19 cellular contexts compared by ENCODE assay signal in genomic region chr3:52422669-52423068, GRCh38. TPM values are rescaled to one million over a fixed set of nuclear protein-coding genes. Genes with fewer than 3 reads are reported as not detected.
"Had no signal": no experiment of that assay in that cellular context is flagged by ENCODE, and none has a peak within 500 bp of the region (broad histone marks: within the 10 kb centered on the region; RNA-seq: fewer than 3 reads in every experiment).

No MANE protein-coding gene starts in this region.

- H3K27me3 Mint-ChIP-seq: stimulated activated memory B cell treated with anti-CD40 and anti-IgM and Interleukin-4, amounts not matched to agents 10 μg/mL and 1 μg/mL and 100 μg/mL, for 72 hours; stimulated activated naive CD8-positive, alpha-beta T cell treated with anti-CD3 and anti-CD28 coated beads, Interleukin-15, Interleukin-2, amounts not matched to agents 100 ng/mL and 50 ng/mL, for 24 hours had no signal

- H3K4me1 ChIP-seq: testis, tibial nerve had no signal

- H3K4me3 Mint-ChIP-seq: stimulated activated memory B cell treated with anti-CD40 and anti-IgM and Interleukin-4, amounts not matched to agents 10 μg/mL and 1 μg/mL and 100 μg/mL, for 72 hours; stimulated activated naive CD8-positive, alpha-beta T cell treated with anti-CD3 and anti-CD28 coated beads, Interleukin-15, Interleukin-2, amounts not matched to agents 100 ng/mL and 50 ng/mL, for 24 hours had no signal

- H3K36me3 ChIP-seq: ovary had no signal

- H3K4me3 ChIP-seq: coronary artery, hepatocyte, lung, ovary, testis, tibial nerve had no signal

- H3K27ac ChIP-seq: coronary artery, hepatocyte, ovary, testis, tibial nerve had no signal

- H3K4me1 Mint-ChIP-seq: stimulated activated memory B cell treated with anti-CD40 and anti-IgM and Interleukin-4, amounts not matched to agents 10 μg/mL and 1 μg/mL and 100 μg/mL, for 72 hours had no signal

- H3K27me3 ChIP-seq: hepatocyte, ovary, testis, tibial nerve had no signal

- H3K27ac Mint-ChIP-seq: progenitor cell of endocrine pancreas; stimulated activated memory B cell treated with anti-CD40 and anti-IgM and Interleukin-4, amounts not matched to agents 10 μg/mL and 1 μg/mL and 100 μg/mL, for 72 hours; stimulated activated naive CD8-positive, alpha-beta T cell treated with anti-CD3 and anti-CD28 coated beads, Interleukin-15, Interleukin-2, amounts not matched to agents 100 ng/mL and 50 ng/mL, for 24 hours had no signal

- DNase-seq: effector CD4-positive, alpha-beta T cell; foreskin melanocyte; left colon; left ventricle myocardium superior; mesenchymal stem cell; midbrain; stimulated activated CD4-positive, alpha-beta T cell treated with anti-CD3 and anti-CD28 coated beads, Interleukin-15, amount 100 ng/mL, for 24 hours; stimulated activated CD4-positive, alpha-beta T cell treated with anti-CD3 and anti-CD28 coated beads, Interleukin-1b, Interleukin-23, amount 100 ng/mL, for 48 hours; stimulated activated CD4-positive, alpha-beta T cell treated with anti-CD3 and anti-CD28 coated beads, Interleukin-4, amount 100 ng/mL, for 24 hours; testis had no signal

- H3K9me3 Mint-ChIP-seq: stimulated activated memory B cell treated with anti-CD40 and anti-IgM and Interleukin-4, amounts not matched to agents 10 μg/mL and 1 μg/mL and 100 μg/mL, for 72 hours; stimulated activated naive CD8-positive, alpha-beta T cell treated with anti-CD3 and anti-CD28 coated beads, Interleukin-15, Interleukin-2, amounts not matched to agents 100 ng/mL and 50 ng/mL, for 24 hours had no signal

- ATAC-seq: stimulated activated memory B cell treated with anti-CD40 and anti-IgM and Interleukin-4, amounts not matched to agents 10 μg/mL and 1 μg/mL and 100 μg/mL, for 72 hours had no signal

- H3K36me3 Mint-ChIP-seq: stimulated activated memory B cell treated with anti-CD40 and anti-IgM and Interleukin-4, amounts not matched to agents 10 μg/mL and 1 μg/mL and 100 μg/mL, for 72 hours had no signal

- H3K9me3 ChIP-seq: ovary, testis, tibial nerve had no signal

RNA-seq across cellular contexts. Expression of gene SEMA3G, which starts 22.2 kb away (rescaled TPM):
- polyA plus RNA-seq: neural cell had no signal
